ENCODE assay signal across 1 cellular context in genomic region chr6:44297063-44298038, GRCh38.
TF ChIP-seq lines count a peak whose summit lies in the region.

No MANE protein-coding gene starts in this region.

TF ChIP-seq in K562, 482 proteins besides CTCF, POLR2A, EP300 and RAD21 (continued from another document):
- TF ChIP-seq, protein P1, sequence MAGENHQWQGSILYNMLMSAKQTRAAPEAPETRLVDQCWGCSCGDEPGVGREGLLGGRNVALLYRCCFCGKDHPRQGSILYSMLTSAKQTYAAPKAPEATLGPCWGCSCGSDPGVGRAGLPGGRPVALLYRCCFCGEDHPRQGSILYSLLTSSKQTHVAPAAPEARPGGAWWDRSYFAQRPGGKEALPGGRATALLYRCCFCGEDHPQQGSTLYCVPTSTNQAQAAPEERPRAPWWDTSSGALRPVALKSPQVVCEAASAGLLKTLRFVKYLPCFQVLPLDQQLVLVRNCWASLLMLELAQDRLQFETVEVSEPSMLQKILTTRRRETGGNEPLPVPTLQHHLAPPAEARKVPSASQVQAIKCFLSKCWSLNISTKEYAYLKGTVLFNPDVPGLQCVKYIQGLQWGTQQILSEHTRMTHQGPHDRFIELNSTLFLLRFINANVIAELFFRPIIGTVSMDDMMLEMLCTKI (IDR thresholded peaks at IDR 0.05; ENCODE audit: partially characterized antibody): no peak
- TF ChIP-seq MTA1 (IDR thresholded peaks at IDR 0.05; ENCODE audit: borderline replicate concordance): peak; percentile 68; the same call in 1 of the 2 replicates
- TF ChIP-seq NONO (IDR thresholded peaks at IDR 0.05; ENCODE audit: low read depth in 2 of 2, low read length in 1 of 2): 0 out of 4 replicates have a peak, but pooled peaks of 1 of the 2 experiments have one; percentile 31
- peak; percentile 77; the same call in 1 of the 2 replicates for TF ChIP-seq FOXP1 (CRISPR knock-in tag; IDR thresholded peaks at IDR 0.05)
- TF ChIP-seq, protein P2, sequence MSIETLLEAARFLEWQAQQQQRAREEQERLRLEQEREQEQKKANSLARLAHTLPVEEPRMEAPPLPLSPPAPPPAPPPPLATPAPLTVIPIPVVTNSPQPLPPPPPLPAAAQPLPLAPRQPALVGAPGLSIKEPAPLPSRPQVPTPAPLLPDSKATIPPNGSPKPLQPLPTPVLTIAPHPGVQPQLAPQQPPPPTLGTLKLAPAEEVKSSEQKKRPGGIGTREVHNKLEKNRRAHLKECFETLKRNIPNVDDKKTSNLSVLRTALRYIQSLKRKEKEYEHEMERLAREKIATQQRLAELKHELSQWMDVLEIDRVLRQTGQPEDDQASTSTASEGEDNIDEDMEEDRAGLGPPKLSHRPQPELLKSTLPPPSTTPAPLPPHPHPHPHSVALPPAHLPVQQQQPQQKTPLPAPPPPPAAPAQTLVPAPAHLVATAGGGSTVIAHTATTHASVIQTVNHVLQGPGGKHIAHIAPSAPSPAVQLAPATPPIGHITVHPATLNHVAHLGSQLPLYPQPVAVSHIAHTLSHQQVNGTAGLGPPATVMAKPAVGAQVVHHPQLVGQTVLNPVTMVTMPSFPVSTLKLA (conservative IDR thresholded peaks at IDR 0.05): peak in 1 of 2 experiments; percentile 58; a peak in 1 of 4 replicates
- TF ChIP-seq MEIS2 (IDR thresholded peaks at IDR 0.05; ENCODE audit: partially characterized antibody): peak; percentile 16
- peak in 1 of 2 experiments; percentile 45; a peak in 1 of 4 replicates for TF ChIP-seq TEAD1 (CRISPR knock-in tag; IDR thresholded peaks at IDR 0.05)
- no peak for TF ChIP-seq ZNF174 (CRISPR knock-in tag; IDR thresholded peaks at IDR 0.05)
- 0 out of 2 replicates have a peak, but pooled peaks have one; percentile 31 for TF ChIP-seq CEBPG (CRISPR knock-in tag; IDR thresholded peaks at IDR 0.05)
- no peak for TF ChIP-seq CEBPG (tag; conservative IDR thresholded peaks at IDR 0.05 in 1 of 2, IDR thresholded peaks at IDR 0.05 in 1 of 2)
- TF ChIP-seq ZNF785 (CRISPR knock-in tag; IDR thresholded peaks at IDR 0.05): no peak
- TF ChIP-seq L3MBTL2 (IDR thresholded peaks at IDR 0.05): peak; percentile 31; the same call in 1 of the 2 replicates
- 0 out of 2 replicates have a peak, but pooled peaks have one; percentile 46 for TF ChIP-seq MXI1 (IDR thresholded peaks at IDR 0.05; ENCODE audit: low read depth, low read length)
- no peak for TF ChIP-seq RBM15 (IDR thresholded peaks at IDR 0.05; ENCODE audit: insufficient read depth, low read length)
- peak; percentile 85 for TF ChIP-seq RBM22 (IDR thresholded peaks at IDR 0.05; ENCODE audit: low read depth, low read length, poor library complexity, severe bottlenecking)
- peak; percentile 94 for TF ChIP-seq CREM (IDR thresholded peaks at IDR 0.05; ENCODE audit: low read depth)
- TF ChIP-seq RBM25 (IDR thresholded peaks at IDR 0.05; ENCODE audit: low read depth, low read length, severe bottlenecking): no peak
- TF ChIP-seq, protein P3, sequence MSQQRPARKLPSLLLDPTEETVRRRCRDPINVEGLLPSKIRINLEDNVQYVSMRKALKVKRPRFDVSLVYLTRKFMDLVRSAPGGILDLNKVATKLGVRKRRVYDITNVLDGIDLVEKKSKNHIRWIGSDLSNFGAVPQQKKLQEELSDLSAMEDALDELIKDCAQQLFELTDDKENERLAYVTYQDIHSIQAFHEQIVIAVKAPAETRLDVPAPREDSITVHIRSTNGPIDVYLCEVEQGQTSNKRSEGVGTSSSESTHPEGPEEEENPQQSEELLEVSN (IDR thresholded peaks at IDR 0.05; ENCODE audit: borderline replicate concordance in 1 of 2, extremely low read depth in 1 of 2, insufficient read depth in 1 of 2, insufficient read length in 1 of 2, low read depth in 1 of 2, low read length in 1 of 2, poor library complexity in 1 of 2, severe bottlenecking in 1 of 2): peak; percentile 45 to 96
- TF ChIP-seq POLR2AphosphoS2 (IDR thresholded peaks at IDR 0.05; ENCODE audit: low read length): 0 out of 2 replicates have a peak, but pooled peaks have one; percentile 39
- TF ChIP-seq SAFB (IDR thresholded peaks at IDR 0.05; ENCODE audit: borderline replicate concordance, low read depth, low read length): peak; percentile 84
- TF ChIP-seq CCNT2 (IDR thresholded peaks at IDR 0.05; ENCODE audit: borderline replicate concordance, extremely low read depth, insufficient read length, low read depth, low read length): peak; percentile 8
